13 cellular contexts compared by ENCODE assay signal in genomic region chr5:106399381-106399780, GRCh38.
DNase-seq lines count a peak whose midpoint lies in the region; ATAC-seq and TF ChIP-seq lines count a peak whose summit lies in the region.
"Had no signal": no experiment of that assay in that cellular context is flagged by ENCODE, and none has a peak within 500 bp of the region (broad histone marks: within the 10 kb centered on the region; RNA-seq: fewer than 3 reads in every experiment).

No MANE protein-coding gene starts in this region.

- H4K5ac ChIP-seq in IMR-90 (ENCODE audit: low read depth, low read length) = no peak overlapping the region

- H3K18ac ChIP-seq in IMR-90 (ENCODE audit: low read depth, low read length) = no peak overlapping the region

- H2AK5ac ChIP-seq in IMR-90 (ENCODE audit: low read depth, low read length) = no peak overlapping the region

- H2BK20ac ChIP-seq in IMR-90 (ENCODE audit: low read depth, low read length) = no peak overlapping the region

- CTCF ChIA-PET in IMR-90 (lab: Yijun Ruan, JAX) = interaction anchor here (1.0 kb wide), 1 partner anchor 13 kb away, joined by 3 read pairs; no protein-coding TSS in a partner anchor

- H2BK15ac ChIP-seq in IMR-90 (ENCODE audit: low read depth, low read length) = no peak overlapping the region

- no peak overlapping the region for H3K23ac ChIP-seq in IMR-90 (ENCODE audit: low read depth, low read length)

- H2AK9ac ChIP-seq in IMR-90 (replicated peaks; ENCODE audit: low read depth, low read length, poor library complexity) = no peak overlapping the region

- no peaks in the 10 kb centered on the region for H3K9me1 ChIP-seq in IMR-90 (ENCODE audit: insufficient read depth, low read length)

- no peak overlapping the region for H3K4ac ChIP-seq in IMR-90 (ENCODE audit: low read depth, low read length)

- H3K4me3 ChIP-seq in IMR-90 (ENCODE audit: insufficient read depth, low read depth, low read length) = no peak overlapping the region
- no peak overlapping the region for H3K4me3 ChIP-seq in foreskin fibroblast (ENCODE audit: low read depth in 1 of 2, low read length in 2 of 2)
- H3K4me3 ChIP-seq: mucosa of descending colon had no signal

- no peaks in the 10 kb centered on the region for H3K79me1 ChIP-seq in IMR-90 (ENCODE audit: low read depth in 1 of 2, low read length in 2 of 2)

- no peaks in the 10 kb centered on the region for H3K4me1 ChIP-seq in IMR-90 (ENCODE audit: control insufficient read depth, insufficient read depth, low read length)

- H3K9me3 Mint-ChIP-seq in nephron progenitor cell = no peaks in the 10 kb centered on the region

- H3K9me3 ChIP-seq in IMR-90 (ENCODE audit: control insufficient read depth, insufficient read depth, low read length) = no peaks in the 10 kb centered on the region
- H3K9me3 ChIP-seq: mucosa of descending colon had no signal

- H3K4me2 ChIP-seq in IMR-90 (ENCODE audit: low read depth, low read length) = no peak overlapping the region

- no peak overlapping the region for H4K8ac ChIP-seq in IMR-90 (ENCODE audit: low read depth in 2 of 2, low read length in 2 of 2)

- H3K27me3 ChIP-seq in IMR-90 (ENCODE audit: control insufficient read depth, insufficient read depth, low read length) = no peaks in the 10 kb centered on the region

- TF ChIP-seq POLR2A in IMR-90 (IDR thresholded peaks at IDR 0.05; ENCODE audit: low read depth, low read length) = no peak

- H3K9ac ChIP-seq in IMR-90 (ENCODE audit: low read depth, low read length) = no peak overlapping the region

- no peak overlapping the region for H2AFZ ChIP-seq in IMR-90 (replicated peaks; ENCODE audit: low read length, poor library complexity)

- BruUV-seq in IMR-90 (replicated peaks; lab: Mats Ljungman, UMichigan) = no TSS peak

- H2BK5ac ChIP-seq in IMR-90 (ENCODE audit: low read depth, low read length, poor library complexity, severe bottlenecking) = no peak overlapping the region

- POLR2A ChIA-PET in IMR-90 (lab: Charles Lee; ENCODE audit: unreplicated experiment) = no interaction called here

- dilution Hi-C loops in IMR-90 (cut with HindIII; ENCODE audit: low sequenced_read_pairs, unreplicated experiment) = no loop called here

- H4K20me1 ChIP-seq in IMR-90 (ENCODE audit: insufficient read depth, low read length) = no peaks in the 10 kb centered on the region

- intact Hi-C loops in IMR-90 (cut with micrococcal nuclease) (no loop called here), left cardiac atrium (cut with DNase I) (no loop called here)

- H3K27ac Mint-ChIP-seq in nephron progenitor cell = no peak overlapping the region
- H3K27ac Mint-ChIP-seq: activated naive CD8-positive, alpha-beta T cell had no signal

- no peaks in the 10 kb centered on the region for H3K36me3 Mint-ChIP-seq in nephron progenitor cell (ENCODE audit: low read depth)
- H3K36me3 Mint-ChIP-seq: activated naive CD8-positive, alpha-beta T cell had no signal

- H3K27ac ChIP-seq in IMR-90 (ENCODE audit: insufficient read depth, low read length) = no peak overlapping the region
- H3K27ac ChIP-seq: WERI-Rb-1 had no signal

- no peak overlapping the region for H3K56ac ChIP-seq in IMR-90 (ENCODE audit: extremely low read depth, insufficient read depth, low read length)

- no peaks in the 10 kb centered on the region for H3K36me3 ChIP-seq in IMR-90 (ENCODE audit: control insufficient read depth, insufficient read depth, low read length)
- H3K36me3 ChIP-seq: WERI-Rb-1 had no signal

- no peak overlapping the region for H3K14ac ChIP-seq in IMR-90 (replicated peaks; ENCODE audit: low read depth, low read length)

- no peaks in the 10 kb centered on the region for H3K4me1 Mint-ChIP-seq in nephron progenitor cell

- no peak for TF ChIP-seq RAD21 in IMR-90 (IDR thresholded peaks at IDR 0.05; ENCODE audit: low read length)

- in situ Hi-C loops in ACHN (cut with HindIII; ENCODE audit: low pct_ligation_motif_present, low pct_unique_long_range_greater_than_20kb, low sequenced_read_pairs) = no loop called here
- in situ Hi-C loops in IMR-90 (cut with MboI; ENCODE audit: low sequenced_read_pairs) = no loop called here

- H3K4me3 Mint-ChIP-seq in nephron progenitor cell = no peak overlapping the region
- H3K4me3 Mint-ChIP-seq: activated naive CD8-positive, alpha-beta T cell had no signal

- no peak for TF ChIP-seq CTCF in IMR-90 (conservative IDR thresholded peaks at IDR 0.05; ENCODE audit: low read depth, low read length)
- TF ChIP-seq CTCF in foreskin fibroblast (IDR thresholded peaks at IDR 0.05; ENCODE audit: low read depth, low read length) = no peak
- TF ChIP-seq CTCF in nephron progenitor cell (IDR thresholded peaks at IDR 0.05) = no peak

- peaks cover 4% of the 10 kb centered on the region for H3K27me3 Mint-ChIP-seq in nephron progenitor cell (ENCODE audit: low read depth, poor library complexity)
- H3K27me3 Mint-ChIP-seq: activated naive CD8-positive, alpha-beta T cell had no signal

- H2BK120ac ChIP-seq in IMR-90 (ENCODE audit: low read depth, low read length) = no peak overlapping the region

- no peak overlapping the region for H4K91ac ChIP-seq in IMR-90 (ENCODE audit: insufficient read depth, low read depth, low read length)

- ATAC-seq in IMR-90 (ENCODE audit: low read depth) = peak; percentile 82
- ATAC-seq in left cardiac atrium = no peak
- ATAC-seq in HG02588 (IDR thresholded peaks at IDR 0.05; ENCODE audit: unreplicated experiment) = no peak
- no peak for ATAC-seq in GM21526 (IDR thresholded peaks at IDR 0.05; ENCODE audit: low FRiP score, unreplicated experiment)
- ATAC-seq: mucosa of descending colon had no signal

- DNase-seq in ACHN (peak; percentile 19), IMR-90 (peak; percentile 84), astrocyte of the hippocampus (ENCODE audit: low read depth, low spot score) (peak; percentile 48), foreskin fibroblast (peak; percentile 51 to 77), left cardiac atrium (no peak), nephron progenitor cell (no peak)
- DNase-seq: mucosa of descending colon; NCI-H2029 treated with DMSO at 0.1 percent for 48 hours; stimulated activated CD4-positive, alpha-beta T cell treated with anti-CD3 and anti-CD28 coated beads, Interleukin-12 subunit alpha, Interleukin-12 subunit beta, amount 100 ng/mL, for 4 hours; WERI-Rb-1 had no signal

TF ChIP-seq in IMR-90, 13 proteins besides CTCF, POLR2A, EP300 and RAD21:
- no peak for TF ChIP-seq USF2 (IDR thresholded peaks at IDR 0.05; ENCODE audit: low read depth, low read length)
- peak; percentile 29; the same call in 1 of the 2 replicates for TF ChIP-seq MAFK (IDR thresholded peaks at IDR 0.05; ENCODE audit: low read depth, low read length)
- TF ChIP-seq FOS (IDR thresholded peaks at IDR 0.05; ENCODE audit: low read depth, low read length) = peak; percentile 44; the same call in 1 of the 2 replicates
- TF ChIP-seq RFX5 (IDR thresholded peaks at IDR 0.05; ENCODE audit: low read depth, low read length) = no peak
- TF ChIP-seq SMC3 (IDR thresholded peaks at IDR 0.05; ENCODE audit: low read depth, low read length) = no peak
- TF ChIP-seq NFE2L2 (IDR thresholded peaks at IDR 0.05; ENCODE audit: low read depth, low read length) = peak; percentile 82
- peak; percentile 52; the same call in 1 of the 2 replicates for TF ChIP-seq CEBPB (IDR thresholded peaks at IDR 0.05; ENCODE audit: low read depth, low read length)
- peak; percentile 71 for TF ChIP-seq BHLHE40 (IDR thresholded peaks at IDR 0.05; ENCODE audit: low read depth, low read length)
- TF ChIP-seq MAZ (IDR thresholded peaks at IDR 0.05; ENCODE audit: borderline replicate concordance, low read depth, low read length) = no peak
- TF ChIP-seq ELK1 (IDR thresholded peaks at IDR 0.05; ENCODE audit: borderline replicate concordance, low read depth, low read length) = no peak
- no peak for TF ChIP-seq MXI1 (IDR thresholded peaks at IDR 0.05; ENCODE audit: borderline replicate concordance, low read depth, low read length)

Comparison
In these comparisons a context has a peak if more than half of its experiments do, and no peak if none do; other contexts are left out.
1. DNase-seq: peak in ACHN (single experiment), IMR-90 (single experiment), astrocyte of the hippocampus (single experiment) and foreskin fibroblast (2 of 2); none in left cardiac atrium (single experiment) and nephron progenitor cell (single experiment).